35 cellular contexts compared by ENCODE assay signal in genomic region chr16:50238314-50238713, GRCh38.
"Had no signal": no experiment of that assay in that cellular context is flagged by ENCODE, and none has a peak within 500 bp of the region (broad histone marks: within the 10 kb centered on the region; RNA-seq: fewer than 3 reads in every experiment).

No MANE protein-coding gene starts in this region.

- H3K4me1 Mint-ChIP-seq: activated B cell treated with CpG ODN at 0.5 μM for 24 hours; activated naive CD8-positive, alpha-beta T cell treated with anti-CD3 and anti-CD28 coated beads for 36 hours; activated T-helper 17 cell treated with anti-CD3 and anti-CD28 coated beads, Interleukin-2, amount 50 U/mL, for 72 hours had no signal

- H3K4me1 ChIP-seq: adrenal gland, body of pancreas, breast epithelium had no signal

- ATAC-seq: activated CD8-positive, alpha-beta T cell treated with anti-CD3 and anti-CD28 coated beads for 36 hours; activated T-helper 17 cell treated with anti-CD3 and anti-CD28 coated beads, Interleukin-2, amount 50 U/mL, for 72 hours; body of pancreas had no signal

- H3K9me3 ChIP-seq: adrenal gland, body of pancreas, breast epithelium had no signal

- H3K4me3 ChIP-seq: adrenal gland, body of pancreas, breast epithelium had no signal

- H3K36me3 ChIP-seq: adrenal gland, brain microvascular endothelial cell, breast epithelium had no signal

- H3K27ac ChIP-seq: adrenal gland, body of pancreas, brain microvascular endothelial cell, breast epithelium, VCaP had no signal

- H3K36me3 Mint-ChIP-seq: activated CD4-positive, alpha-beta memory T cell treated with anti-CD3 and anti-CD28 coated beads for 36 hours; activated naive CD4-positive, alpha-beta T cell treated with anti-CD3 and anti-CD28 coated beads, Interleukin-2, amount 50 U/mL, for 72 hours; activated naive CD8-positive, alpha-beta T cell treated with anti-CD3 and anti-CD28 coated beads for 36 hours had no signal

- H3K27ac Mint-ChIP-seq: activated B cell treated with CpG ODN at 0.5 μM for 24 hours; activated CD4-positive, alpha-beta memory T cell treated with anti-CD3 and anti-CD28 coated beads for 36 hours; activated CD4-positive, alpha-beta T cell treated with anti-CD3 and anti-CD28 coated beads, Interleukin-2, amount 10 ng/mL, durations not matched to agents 24 days and 14 days; activated CD8-positive, alpha-beta T cell treated with anti-CD3 and anti-CD28 coated beads for 36 hours; activated naive CD4-positive, alpha-beta T cell treated with anti-CD3 and anti-CD28 coated beads for 36 hours; activated naive CD8-positive, alpha-beta T cell treated with anti-CD3 and anti-CD28 coated beads for 36 hours; activated T-helper 1 cell treated with anti-CD3 and anti-CD28 coated beads, Interleukin-12 subunit alpha, Interleukin-12 subunit beta, Interleukin-2, Interleukin-4 antibody, amounts not matched to agents 30 ng/mL and 10 ng/mL and 1 ng/mL, durations not matched to agents 14 hours and 24 hours and 36 hours; activated T-helper 17 cell treated with anti-CD3 and anti-CD28 coated beads, Interleukin-2, amount 50 U/mL, for 72 hours; T-helper 1 cell treated with Interleukin-12 subunit alpha and Interleukin-12 subunit beta and Interleukin-4 antibody, amounts not matched to agents 30 μg/mL and 1 μg/mL, for 36 hours; T-helper 2 cell treated with Interferon-gamma antibody and Interleukin-4, amounts not matched to agents 5 μg/mL and 100 μg/mL, for 36 hours had no signal

- FAIRE-seq: astrocyte, TTC549 had no signal

- H3K4me3 Mint-ChIP-seq: activated B cell treated with CpG ODN at 0.5 μM for 24 hours; activated CD4-positive, alpha-beta memory T cell treated with anti-CD3 and anti-CD28 coated beads for 36 hours; activated CD4-positive, alpha-beta T cell treated with anti-CD3 and anti-CD28 coated beads, Interleukin-2, amount 10 ng/mL, durations not matched to agents 24 days and 14 days; activated CD8-positive, alpha-beta T cell treated with anti-CD3 and anti-CD28 coated beads for 36 hours; activated naive CD4-positive, alpha-beta T cell treated with anti-CD3 and anti-CD28 coated beads for 36 hours; activated naive CD8-positive, alpha-beta T cell treated with anti-CD3 and anti-CD28 coated beads for 36 hours; activated T-helper 1 cell treated with anti-CD3 and anti-CD28 coated beads, Interleukin-12 subunit alpha, Interleukin-12 subunit beta, Interleukin-2, Interleukin-4 antibody, amounts not matched to agents 30 ng/mL and 10 ng/mL and 1 ng/mL, durations not matched to agents 14 hours and 24 hours and 36 hours; activated T-helper 17 cell treated with anti-CD3 and anti-CD28 coated beads, Interleukin-2, amount 50 U/mL, for 72 hours; T-helper 1 cell treated with Interleukin-12 subunit alpha and Interleukin-12 subunit beta and Interleukin-4 antibody, amounts not matched to agents 30 μg/mL and 1 μg/mL, for 36 hours; T-helper 2 cell treated with Interferon-gamma antibody and Interleukin-4, amounts not matched to agents 5 μg/mL and 100 μg/mL, for 36 hours had no signal

- H3K27me3 ChIP-seq: adrenal gland, body of pancreas, brain microvascular endothelial cell, breast epithelium had no signal

- DNase-seq: activated B cell treated with CpG ODN at 0.5 μM for 24 hours; activated CD4-positive, alpha-beta memory T cell treated with anti-CD3 and anti-CD28 coated beads for 36 hours; activated CD4-positive, alpha-beta T cell treated with anti-CD3 and anti-CD28 coated beads for 4 hours; activated CD4-positive, alpha-beta T cell treated with anti-CD3 and anti-CD28 coated beads, Interleukin-2, amount 10 ng/mL, durations not matched to agents 24 days and 14 days; activated CD4-positive, alpha-beta T cell treated with anti-CD3 and anti-CD28 coated beads, Interleukin-2, amount 50 U/mL, for 1 hour; activated CD4-positive, alpha-beta T cell treated with anti-CD3 and anti-CD28 coated beads, Interleukin-2, amount 50 U/mL, for 4 hours; activated CD4-positive, CD25-positive, alpha-beta regulatory T cell treated with anti-CD3 and anti-CD28 coated beads, Interleukin-2, amount 50 U/mL, for 72 hours; activated CD8-positive, alpha-beta memory T cell treated with anti-CD3 and anti-CD28 coated beads, Interleukin-2, amount 50 U/mL, for 4 hours; activated CD8-positive, alpha-beta T cell treated with anti-CD3 and anti-CD28 coated beads for 36 hours; activated effector memory CD4-positive, alpha-beta T cell treated with anti-CD3 and anti-CD28 coated beads, Interleukin-2, amount 50 U/mL, for 16 hours; activated gamma-delta T cell treated with Interleukin-2 at 50 U/mL for 16 hours; activated naive CD4-positive, alpha-beta T cell; activated naive CD4-positive, alpha-beta T cell treated with anti-CD3 and anti-CD28 coated beads for 36 hours; activated naive CD4-positive, alpha-beta T cell treated with anti-CD3 and anti-CD28 coated beads, Interleukin-2, amount 50 U/mL, for 16 hours; activated naive CD8-positive, alpha-beta T cell treated with anti-CD3 and anti-CD28 coated beads for 36 hours; activated T-cell treated with anti-CD3 and anti-CD28 coated beads for 4 hours; activated T-cell treated with anti-CD3 and anti-CD28 coated beads, Interleukin-2, amount 50 U/mL, for 1 hour; activated T-cell treated with anti-CD3 and anti-CD28 coated beads, Interleukin-2, amount 50 U/mL, for 48 hours; adrenal gland; amniotic stem cell; aorta; body of pancreas; brain microvascular endothelial cell; central memory CD4-positive, alpha-beta T cell; T-helper 1 cell; T-helper 9 cell had no signal

- H3K9me3 Mint-ChIP-seq: activated B cell treated with CpG ODN at 0.5 μM for 24 hours; activated CD4-positive, alpha-beta memory T cell treated with anti-CD3 and anti-CD28 coated beads for 36 hours; activated CD4-positive, alpha-beta T cell treated with anti-CD3 and anti-CD28 coated beads, Interleukin-2, amount 10 ng/mL, durations not matched to agents 24 days and 14 days; activated CD8-positive, alpha-beta T cell treated with anti-CD3 and anti-CD28 coated beads for 36 hours; activated naive CD4-positive, alpha-beta T cell treated with anti-CD3 and anti-CD28 coated beads for 36 hours; activated naive CD4-positive, alpha-beta T cell treated with anti-CD3 and anti-CD28 coated beads, Interleukin-2, amount 50 U/mL, for 72 hours; activated T-helper 1 cell treated with anti-CD3 and anti-CD28 coated beads, Interleukin-12 subunit alpha, Interleukin-12 subunit beta, Interleukin-2, Interleukin-4 antibody, amounts not matched to agents 30 ng/mL and 10 ng/mL and 1 ng/mL, durations not matched to agents 14 hours and 24 hours and 36 hours; activated T-helper 17 cell treated with anti-CD3 and anti-CD28 coated beads, Interleukin-2, amount 50 U/mL, for 72 hours; T-helper 1 cell treated with Interleukin-12 subunit alpha and Interleukin-12 subunit beta and Interleukin-4 antibody, amounts not matched to agents 30 μg/mL and 1 μg/mL, for 36 hours; T-helper 2 cell treated with Interferon-gamma antibody and Interleukin-4, amounts not matched to agents 5 μg/mL and 100 μg/mL, for 36 hours had no signal
